Comparison of ENCODE assay signal across 23 cellular contexts in genomic region chr10:30865141-30865926, GRCh38.
DNase-seq lines count a peak whose midpoint lies in the region; ATAC-seq and TF ChIP-seq lines count a peak whose summit lies in the region.
"Had no signal": no experiment of that assay in that cellular context is flagged by ENCODE, and none has a peak within 500 bp of the region (broad histone marks: within the 10 kb centered on the region; RNA-seq: fewer than 3 reads in every experiment).

No MANE protein-coding gene starts in this region.

- H3K27me3 Mint-ChIP-seq in CD4-positive, alpha-beta memory T cell, result no peaks in the 10 kb centered on the region
- H3K27me3 Mint-ChIP-seq: effector memory CD8-positive, alpha-beta T cell had no signal

- H3K4me1 Mint-ChIP-seq in CD4-positive, alpha-beta memory T cell, result no peaks in the 10 kb centered on the region
- H3K4me1 Mint-ChIP-seq: natural killer cell had no signal

- no CpG with 5 or more reads among the region's 7 CpGs for WGBS in IMR-90 (ENCODE audit: extremely low coverage in 2 of 2, insufficient read length in 1 of 2), 2 experiments

- 0 out of 2 replicates have a peak overlapping the region, but pooled peaks have one; percentile 20 for H4K91ac ChIP-seq in IMR-90 (ENCODE audit: insufficient read depth, low read depth, low read length)

- H2BK20ac ChIP-seq in IMR-90 (ENCODE audit: low read depth, low read length), result peak overlapping the region; percentile 23; the same call in 1 of the 2 replicates

- TF ChIP-seq CTCF in IMR-90 (conservative IDR thresholded peaks at IDR 0.05; ENCODE audit: low read depth, low read length), result no peak
- TF ChIP-seq CTCF in fibroblast of pulmonary artery (IDR thresholded peaks at IDR 0.05; ENCODE audit: low read length, missing control alignments), result no peak

- H4K8ac ChIP-seq in IMR-90 (ENCODE audit: low read depth in 2 of 2, low read length in 2 of 2), result peak overlapping the region; percentile 58 to 61; a peak in 3 of 4 replicates

- CTCF ChIA-PET in IMR-90 (lab: Yijun Ruan, JAX), result no interaction called here
- CTCF ChIA-PET in CD4-positive, alpha-beta memory T cell (lab: Charles Lee; ENCODE audit: partially characterized antibody), result no interaction called here

- H3K36me3 Mint-ChIP-seq in CD4-positive, alpha-beta memory T cell, result no peaks in the 10 kb centered on the region
- H3K36me3 Mint-ChIP-seq: natural killer cell had no signal

- in situ Hi-C loops in IMR-90 (cut with MboI; ENCODE audit: low sequenced_read_pairs), result no loop called here

- peak; percentile 50; the same call in 1 of the 2 replicates for ATAC-seq in IMR-90 (ENCODE audit: low read depth)
- ATAC-seq: effector memory CD8-positive, alpha-beta T cell; natural killer cell; psoas muscle had no signal

- H3K9me3 Mint-ChIP-seq in CD4-positive, alpha-beta memory T cell, result no peaks in the 10 kb centered on the region
- H3K9me3 Mint-ChIP-seq: effector memory CD8-positive, alpha-beta T cell; natural killer cell had no signal

- dilution Hi-C loops in IMR-90 (cut with HindIII; ENCODE audit: low sequenced_read_pairs, unreplicated experiment), result no loop called here

- peak overlapping the region; percentile 3; the same call in 1 of the 2 replicates for H3K14ac ChIP-seq in IMR-90 (replicated peaks; ENCODE audit: low read depth, low read length)

- DNase-seq in IMR-90 (peak; percentile 30), SIG-M5 treated with dmso at 0.1 percent for 504 hours (lab: John Stamatoyannopoulos, UW; ENCODE audit: unreplicated experiment) (peak; percentile 90), fibroblast of pulmonary artery (ENCODE audit: low read depth) (peak; percentile 71), superior temporal gyrus (ENCODE audit: extremely low spot score) (no peak), CD1c-positive myeloid dendritic cell (ENCODE audit: extremely low spot score) (no peak)
- DNase-seq in activated CD8-positive, alpha-beta memory T cell treated with anti-CD3 and anti-CD28 coated beads for 24 hours, result no peak
- no peak for DNase-seq in CD4-positive, alpha-beta memory T cell
- DNase-seq: activated gamma-delta T cell; effector memory CD8-positive, alpha-beta T cell; foreskin melanocyte; KBM-7; mesendoderm; natural killer cell; NCI-H1048; NCI-H2029; NCI-H446 treated with DMSO at 0.1 percent for 48 hours; NK-92 treated with Interleukin-12 subunit alpha and Interleukin-12 subunit beta, amount 100 ng/mL, for 24 hours; psoas muscle; stimulated activated CD4-positive, alpha-beta T cell treated with anti-CD3 and anti-CD28 coated beads, Interleukin-4, amount 100 ng/mL, for 4 hours; WERI-Rb-1 had no signal

- no peak overlapping the region for H3K27ac Mint-ChIP-seq in CD4-positive, alpha-beta memory T cell
- H3K27ac Mint-ChIP-seq: natural killer cell had no signal

- no peak overlapping the region for H3K4me3 ChIP-seq in IMR-90 (ENCODE audit: insufficient read depth, low read depth, low read length)
- no peak overlapping the region for H3K4me3 ChIP-seq in fibroblast of pulmonary artery (replicated peaks; ENCODE audit: low read depth, low read length)
- no peak overlapping the region for H3K4me3 ChIP-seq in subcutaneous abdominal adipose tissue (ENCODE audit: low read depth in 1 of 5, low read length in 5 of 5)
- H3K4me3 ChIP-seq in CD4-positive, alpha-beta memory T cell (ENCODE audit: low read length in 2 of 2), result no peak overlapping the region
- H3K4me3 ChIP-seq: psoas muscle, skin epidermis had no signal

- peak overlapping the region; percentile 74; the same call in 2 of the 3 replicates for H2BK15ac ChIP-seq in IMR-90 (ENCODE audit: low read depth, low read length)

- H3K79me1 ChIP-seq in IMR-90 (ENCODE audit: low read depth in 1 of 2, low read length in 2 of 2), result peaks cover 0 to 12% of the 10 kb centered on the region in 2 experiments; a peak in 3 of 4 replicates

- BruUV-seq in IMR-90 (replicated peaks; lab: Mats Ljungman, UMichigan), result no TSS peak

- H3K9me1 ChIP-seq in IMR-90 (ENCODE audit: insufficient read depth, low read length), result peaks cover 9% of the 10 kb centered on the region

- H4K5ac ChIP-seq in IMR-90 (ENCODE audit: low read depth, low read length), result peak overlapping the region; percentile 42; the same call in 1 of the 2 replicates

- H2AK9ac ChIP-seq in IMR-90 (replicated peaks; ENCODE audit: low read depth, low read length, poor library complexity), result no peak overlapping the region

- POLR2A ChIA-PET in IMR-90 (lab: Charles Lee; ENCODE audit: unreplicated experiment), result no interaction called here
- POLR2A ChIA-PET in CD4-positive, alpha-beta memory T cell (lab: Charles Lee; ENCODE audit: partially characterized antibody), result no interaction called here

- H2BK120ac ChIP-seq in IMR-90 (ENCODE audit: low read depth, low read length), result peak overlapping the region; percentile 95

- no peak overlapping the region for H3K27ac ChIP-seq in IMR-90 (ENCODE audit: insufficient read depth, low read length)
- peak overlapping the region; percentile 80 for H3K27ac ChIP-seq in subcutaneous abdominal adipose tissue (ENCODE audit: low read depth, low read length)
- no peak overlapping the region for H3K27ac ChIP-seq in CD4-positive, alpha-beta memory T cell (ENCODE audit: low read depth, low read length)
- H3K27ac ChIP-seq: psoas muscle, skin epidermis, WERI-Rb-1 had no signal

- intact Hi-C loops in IMR-90 (cut with micrococcal nuclease), result no loop called here
- intact Hi-C loops in CD4-positive, alpha-beta memory T cell (cut with micrococcal nuclease), result no loop called here

- no peak for TF ChIP-seq POLR2A in IMR-90 (IDR thresholded peaks at IDR 0.05; ENCODE audit: low read depth, low read length)

- no peaks in the 10 kb centered on the region for H3K27me3 ChIP-seq in IMR-90 (ENCODE audit: control insufficient read depth, insufficient read depth, low read length)
- no peaks in the 10 kb centered on the region for H3K27me3 ChIP-seq in subcutaneous abdominal adipose tissue (ENCODE audit: control insufficient read depth in 5 of 5, insufficient read depth in 4 of 5, low read length in 5 of 5)
- H3K27me3 ChIP-seq in CD4-positive, alpha-beta memory T cell (ENCODE audit: insufficient read depth, low read length), result no peaks in the 10 kb centered on the region

- no peak overlapping the region for H2AFZ ChIP-seq in IMR-90 (replicated peaks; ENCODE audit: low read length, poor library complexity)

- no peaks in the 10 kb centered on the region for H3K9me3 ChIP-seq in IMR-90 (ENCODE audit: control insufficient read depth, insufficient read depth, low read length)
- H3K9me3 ChIP-seq in subcutaneous abdominal adipose tissue (ENCODE audit: control insufficient read depth in 5 of 5, low read length in 5 of 5), result no peaks in the 10 kb centered on the region
- no peaks in the 10 kb centered on the region for H3K9me3 ChIP-seq in CD4-positive, alpha-beta memory T cell (ENCODE audit: control insufficient read depth in 1 of 2, low read length in 2 of 2)
- H3K9me3 ChIP-seq: Caco-2, psoas muscle had no signal

- H4K20me1 ChIP-seq in IMR-90 (ENCODE audit: insufficient read depth, low read length), result no peaks in the 10 kb centered on the region

- H3K4me3 Mint-ChIP-seq in CD4-positive, alpha-beta memory T cell, result no peak overlapping the region
- H3K4me3 Mint-ChIP-seq: effector memory CD8-positive, alpha-beta T cell; natural killer cell had no signal

- H3K4ac ChIP-seq in IMR-90 (ENCODE audit: low read depth, low read length), result peak overlapping the region; percentile 61; the same call in 1 of the 2 replicates

- peak overlapping the region; percentile 15; the same call in 1 of the 2 replicates for H3K23ac ChIP-seq in IMR-90 (ENCODE audit: low read depth, low read length)

- H3K9ac ChIP-seq in IMR-90 (ENCODE audit: low read depth, low read length) (no peak overlapping the region), subcutaneous abdominal adipose tissue (ENCODE audit: low read length in 5 of 5) (peak overlapping the region in 2 of 5 donors; percentile 3 to 38)

- no peak overlapping the region for H3K56ac ChIP-seq in IMR-90 (ENCODE audit: extremely low read depth, insufficient read depth, low read length)

- TF ChIP-seq RAD21 in IMR-90 (IDR thresholded peaks at IDR 0.05; ENCODE audit: low read length), result no peak

- peaks cover 13% of the 10 kb centered on the region for H3K4me1 ChIP-seq in IMR-90 (ENCODE audit: control insufficient read depth, insufficient read depth, low read length)
- peaks cover 0 to 48% (median 33%) of the 10 kb centered on the region in 5 donors for H3K4me1 ChIP-seq in subcutaneous abdominal adipose tissue (ENCODE audit: control insufficient read depth in 5 of 5, insufficient read depth in 5 of 5, low read length in 5 of 5)
- H3K4me1 ChIP-seq in CD4-positive, alpha-beta memory T cell (ENCODE audit: insufficient read depth, low read length), result no peaks in the 10 kb centered on the region
- H3K4me1 ChIP-seq: Caco-2 had no signal

- peak overlapping the region; percentile 52 for H2BK5ac ChIP-seq in IMR-90 (ENCODE audit: low read depth, low read length, poor library complexity, severe bottlenecking)

- peak overlapping the region; percentile 37; the same call in 1 of the 2 replicates for H2AK5ac ChIP-seq in IMR-90 (ENCODE audit: low read depth, low read length)

- H3K18ac ChIP-seq in IMR-90 (ENCODE audit: low read depth, low read length), result peak overlapping the region; percentile 82

- no peaks in the 10 kb centered on the region for H3K36me3 ChIP-seq in IMR-90 (ENCODE audit: control insufficient read depth, insufficient read depth, low read length)
- H3K36me3 ChIP-seq in subcutaneous abdominal adipose tissue (ENCODE audit: control insufficient read depth in 5 of 5, insufficient read depth in 5 of 5, low read length in 5 of 5), result peaks cover 0 to 3% (median 0%) of the 10 kb centered on the region in 5 donors
- no peaks in the 10 kb centered on the region for H3K36me3 ChIP-seq in CD4-positive, alpha-beta memory T cell (ENCODE audit: insufficient read depth, low read length)
- H3K36me3 ChIP-seq: WERI-Rb-1 had no signal

- no peak overlapping the region for H3K4me2 ChIP-seq in IMR-90 (ENCODE audit: low read depth, low read length)

TF ChIP-seq in IMR-90, 13 proteins besides CTCF, POLR2A, EP300 and RAD21:
- no peak for TF ChIP-seq CHD1 (IDR thresholded peaks at IDR 0.05; ENCODE audit: low read depth, low read length)
- TF ChIP-seq FOS (IDR thresholded peaks at IDR 0.05; ENCODE audit: low read depth, low read length), result no peak
- TF ChIP-seq RCOR1 (IDR thresholded peaks at IDR 0.05; ENCODE audit: insufficient replicate concordance, low read length), result no peak
- no peak for TF ChIP-seq MAFK (IDR thresholded peaks at IDR 0.05; ENCODE audit: low read depth, low read length)
- TF ChIP-seq SMC3 (IDR thresholded peaks at IDR 0.05; ENCODE audit: low read depth, low read length), result no peak

Comparison
In these comparisons a context has a peak if more than half of its experiments do, and no peak if none do; other contexts are left out.
1. DNase-seq: peak in IMR-90 (single experiment), SIG-M5 treated with dmso at 0.1 percent for 504 hours (single experiment) and fibroblast of pulmonary artery (single experiment); none in activated CD8-positive, alpha-beta memory T cell treated with anti-CD3 and anti-CD28 coated beads for 24 hours (single experiment), superior temporal gyrus (single experiment), CD4-positive, alpha-beta memory T cell (0 of 5) and CD1c-positive myeloid dendritic cell (single experiment).